In genomic region chr1:204523605-204524215, GRCh38 we compare ENCODE assay signal across 10 cellular contexts. TPM values are rescaled to one million over a fixed set of nuclear protein-coding genes. Genes with fewer than 3 reads are reported as not detected.
DNase-seq lines count a peak whose midpoint lies in the region; ATAC-seq and TF ChIP-seq lines count a peak whose summit lies in the region.
"Had no signal": no experiment of that assay in that cellular context is flagged by ENCODE, and none has a peak within 500 bp of the region (broad histone marks: within the 10 kb centered on the region; RNA-seq: fewer than 3 reads in every experiment).

No MANE protein-coding gene starts in this region.

- no peaks in the 10 kb centered on the region for H3K27me3 ChIP-seq in CD4-positive, CD25-positive, alpha-beta regulatory T cell (ENCODE audit: control insufficient read depth, insufficient read depth, low read length)
- H3K27me3 ChIP-seq in HCT116 (ENCODE audit: insufficient read depth, low read length): no peaks in the 10 kb centered on the region

- no peak for ATAC-seq in CD4-positive, CD25-positive, alpha-beta regulatory T cell (ENCODE audit: low read depth in 2 of 2)
- ATAC-seq in HCT116 (peak; percentile 80), memory B cell (ENCODE audit: low read depth) (no peak), GM21619 (IDR thresholded peaks at IDR 0.05; ENCODE audit: unreplicated experiment) (no peak)
- peak; percentile 12 for ATAC-seq in activated CD8-positive, alpha-beta T cell treated with anti-CD3 and anti-CD28 coated beads for 36 hours

- H3K4me1 ChIP-seq in CD4-positive, CD25-positive, alpha-beta regulatory T cell (ENCODE audit: control insufficient read depth, insufficient read depth, low read length, poor library complexity, severe bottlenecking): peaks cover 52% of the 10 kb centered on the region
- H3K4me1 ChIP-seq in HCT116 (ENCODE audit: control insufficient read depth in 1 of 2, insufficient read depth in 2 of 2, low read length in 2 of 2): peaks cover 2 to 20% of the 10 kb centered on the region in 2 experiments; a peak in 3 of 4 replicates

- no peaks in the 10 kb centered on the region for H4K20me1 ChIP-seq in HCT116 (ENCODE audit: insufficient read depth)

- DNase-seq in CD4-positive, CD25-positive, alpha-beta regulatory T cell: no peak
- peak; percentile 55 for DNase-seq in HCT116 (ENCODE audit: low read depth, low spot score)
- peak; percentile 52 for DNase-seq in activated CD8-positive, alpha-beta T cell treated with anti-CD3 and anti-CD28 coated beads for 36 hours
- no peak for DNase-seq in memory B cell (ENCODE audit: low spot score in 2 of 2)
- no peak for DNase-seq in dedifferentiated amniotic fluid mesenchymal stem cell (ENCODE audit: extremely low spot score)
- no peak for DNase-seq in NCI-H2081 (lab: John Stamatoyannopoulos, UW)
- no peak for DNase-seq in HT-29 (ENCODE audit: low spot score)
- DNase-seq: WERI-Rb-1 had no signal

- no peak for TF ChIP-seq POLR2A in HCT116 (IDR thresholded peaks at IDR 0.05; ENCODE audit: borderline replicate concordance, extremely low read depth, insufficient read depth, insufficient read length)

- CTCF ChIA-PET in HCT116 (lab: Charles Lee): interaction anchor here (1.2 to 1.5 kb wide), 2 partner anchors 43 to 283 kb away, joined by 3 to 4 read pairs; no protein-coding TSS in a partner anchor
- CTCF ChIA-PET in activated CD8-positive, alpha-beta T cell treated with anti-CD3 and anti-CD28 coated beads for 36 hours (lab: Charles Lee): interaction anchor here (1.5 to 2.0 kb wide), 2 partner anchors 42 to 283 kb away, joined by 4 to 6 read pairs; no protein-coding TSS in a partner anchor

- H3K4me1 Mint-ChIP-seq in CD4-positive, CD25-positive, alpha-beta regulatory T cell: peaks cover 11 to 72% (median 41%) of the 10 kb centered on the region in 4 donors
- peaks cover 55% of the 10 kb centered on the region for H3K4me1 Mint-ChIP-seq in activated CD8-positive, alpha-beta T cell treated with anti-CD3 and anti-CD28 coated beads for 36 hours (ENCODE audit: low read depth)
- peaks cover 43% of the 10 kb centered on the region for H3K4me1 Mint-ChIP-seq in memory B cell

- H3K4me3 Mint-ChIP-seq in CD4-positive, CD25-positive, alpha-beta regulatory T cell: peak overlapping the region in 3 of 4 donors; percentile 32 to 72 (median 64)
- H3K4me3 Mint-ChIP-seq in activated CD8-positive, alpha-beta T cell treated with anti-CD3 and anti-CD28 coated beads for 36 hours: no peak overlapping the region
- peak overlapping the region; percentile 64 for H3K4me3 Mint-ChIP-seq in memory B cell

- peak overlapping the region; percentile 23 for H3K27ac ChIP-seq in CD4-positive, CD25-positive, alpha-beta regulatory T cell (ENCODE audit: insufficient read depth, low read length, poor library complexity, severe bottlenecking)
- H3K27ac ChIP-seq in HCT116 (ENCODE audit: low read depth, low read length): peak overlapping the region; percentile 8; the same call in 1 of the 2 replicates

- POLR2A ChIA-PET in HCT116 (lab: Charles Lee): interaction anchor here (2.6 kb wide), 1 partner anchor 8 kb away, joined by 13 read pairs; the partner anchor contains the start of gene MDM4
- POLR2A ChIA-PET in activated CD8-positive, alpha-beta T cell treated with anti-CD3 and anti-CD28 coated beads for 36 hours (lab: Charles Lee): interaction anchor here (1.4 to 2.0 kb wide), 5 partner anchors 9 to 33 kb away, joined by 4 to 7 read pairs (median 7); no protein-coding TSS in a partner anchor

- peaks cover 76% of the 10 kb centered on the region for H3K79me2 ChIP-seq in HCT116 (ENCODE audit: insufficient read depth, low read length)

- peak overlapping the region; percentile 37 for H3K4me2 ChIP-seq in HCT116 (ENCODE audit: low read length)

- peaks cover 38% of the 10 kb centered on the region for H3K36me3 Mint-ChIP-seq in CD4-positive, CD25-positive, alpha-beta regulatory T cell
- H3K36me3 Mint-ChIP-seq in activated CD8-positive, alpha-beta T cell treated with anti-CD3 and anti-CD28 coated beads for 36 hours (ENCODE audit: low read depth): peaks cover 63% of the 10 kb centered on the region
- H3K36me3 Mint-ChIP-seq in memory B cell: peaks cover 37% of the 10 kb centered on the region

- H2AFZ ChIP-seq in HCT116 (ENCODE audit: low read depth, low read length, poor library complexity, severe bottlenecking): no peak overlapping the region

- no peaks in the 10 kb centered on the region for H3K9me2 ChIP-seq in HCT116 (ENCODE audit: insufficient read depth)

- H3K36me3 ChIP-seq in CD4-positive, CD25-positive, alpha-beta regulatory T cell (ENCODE audit: control insufficient read depth, insufficient read depth, low read length): peaks cover 49% of the 10 kb centered on the region
- peaks cover 14 to 59% of the 10 kb centered on the region in 2 experiments for H3K36me3 ChIP-seq in HCT116 (ENCODE audit: control insufficient read depth in 1 of 2, insufficient read depth in 2 of 2, low read length in 2 of 2)

- no peaks in the 10 kb centered on the region for H3K27me3 Mint-ChIP-seq in CD4-positive, CD25-positive, alpha-beta regulatory T cell
- no peaks in the 10 kb centered on the region for H3K27me3 Mint-ChIP-seq in activated CD8-positive, alpha-beta T cell treated with anti-CD3 and anti-CD28 coated beads for 36 hours
- H3K27me3 Mint-ChIP-seq in memory B cell: no peaks in the 10 kb centered on the region

- H3K9me3 ChIP-seq in CD4-positive, CD25-positive, alpha-beta regulatory T cell (ENCODE audit: control insufficient read depth in 2 of 2, low read length in 2 of 2): peaks cover 2 to 4% of the 10 kb centered on the region in 2 experiments
- H3K9me3 ChIP-seq in HCT116 (ENCODE audit: control insufficient read depth in 1 of 2, insufficient read depth in 1 of 2, low read depth in 1 of 2, low read length in 2 of 2): peaks cover 0 to 9% of the 10 kb centered on the region in 2 experiments; a peak in 1 of 4 replicates

- peak overlapping the region; percentile 84 to 92 (median 86) for H3K27ac Mint-ChIP-seq in CD4-positive, CD25-positive, alpha-beta regulatory T cell
- peak overlapping the region; percentile 78 for H3K27ac Mint-ChIP-seq in activated CD8-positive, alpha-beta T cell treated with anti-CD3 and anti-CD28 coated beads for 36 hours
- peak overlapping the region; percentile 80 for H3K27ac Mint-ChIP-seq in memory B cell

- no peak for TF ChIP-seq RAD21 in HCT116 (IDR thresholded peaks at IDR 0.05; ENCODE audit: low read depth)

- no peak overlapping the region for H3K4me3 ChIP-seq in CD4-positive, CD25-positive, alpha-beta regulatory T cell (ENCODE audit: low read depth, low read length)
- H3K4me3 ChIP-seq in HCT116 (replicated peaks in 1 of 2; ENCODE audit: low read depth in 1 of 2, low read length in 2 of 2): no peak overlapping the region
- H3K4me3 ChIP-seq: lung had no signal

- intact Hi-C loops in HCT116 (cut with micrococcal nuclease): no loop called here
- intact Hi-C loops in activated CD8-positive, alpha-beta T cell treated with anti-CD3 and anti-CD28 coated beads for 36 hours (cut with micrococcal nuclease): no loop called here

- no peak for TF ChIP-seq CTCF in HCT116 (IDR thresholded peaks at IDR 0.05 in 2 of 3, conservative IDR thresholded peaks at IDR 0.05 in 1 of 3; ENCODE audit: borderline replicate concordance in 1 of 3, insufficient read depth in 1 of 3, low read depth in 2 of 3, low read length in 2 of 3)
- TF ChIP-seq CTCF in activated CD8-positive, alpha-beta T cell treated with anti-CD3 and anti-CD28 coated beads for 36 hours (IDR thresholded peaks at IDR 0.05): no peak

- no TSS peak for BruUV-seq in HCT116 (replicated peaks; lab: Mats Ljungman, UMichigan)

- H3K9me3 Mint-ChIP-seq in CD4-positive, CD25-positive, alpha-beta regulatory T cell: peaks cover 0 to 8% (median 4%) of the 10 kb centered on the region in 7 donors
- peaks cover 10% of the 10 kb centered on the region for H3K9me3 Mint-ChIP-seq in activated CD8-positive, alpha-beta T cell treated with anti-CD3 and anti-CD28 coated beads for 36 hours
- H3K9me3 Mint-ChIP-seq in memory B cell: peaks cover 8% of the 10 kb centered on the region

- RAD21 ChIA-PET in HCT116 (lab: Charles Lee; ENCODE audit: low non-redundant PET in 1 of 2, low total read pairs in 2 of 2, uncharacterized antibody in 2 of 2, unreplicated experiment in 2 of 2): no interaction called here

- H3K9ac ChIP-seq in HCT116 (ENCODE audit: low read length): no peak overlapping the region

TF ChIP-seq in HCT116, 20 proteins besides CTCF, POLR2A, EP300 and RAD21 (continues in another document):
- TF ChIP-seq EGR1 (IDR thresholded peaks at IDR 0.05; ENCODE audit: low read depth) (no peak), SP1 (IDR thresholded peaks at IDR 0.05; ENCODE audit: low read depth) (peak; percentile 36)

RNA-seq across cellular contexts. Expression of gene MDM4, which starts 7.5 kb away (rescaled TPM):
- total RNA-seq in CD4-positive, CD25-positive, alpha-beta regulatory T cell: 263 TPM
- polyA plus RNA-seq in CD4-positive, CD25-positive, alpha-beta regulatory T cell: 10 to 100 TPM; 10.0 to 20.0 (median 11.3) TPM
- total RNA-seq in HCT116 (2021; ENCODE audit: unreplicated experiment): 79.5 TPM
- polyA plus RNA-seq in HCT116 (2012): 12.9 and 14.7 TPM in 2 replicates
- 10 to 100 TPM; 89.6 to 94.8 TPM for total RNA-seq in activated CD8-positive, alpha-beta T cell treated with anti-CD3 and anti-CD28 coated beads for 36 hours
- 18.5 and 19.4 TPM in 2 replicates for total RNA-seq in HT-29 (2014; rRNA removed; shearing (Covaris generic))

RNA-seq across cellular contexts. Expression of gene PIK3C2B, which starts 29.1 kb away (rescaled TPM):
- total RNA-seq in CD4-positive, CD25-positive, alpha-beta regulatory T cell: 39.5 TPM
- 1 to 10 TPM in 3 of 4 donors, under 1 TPM in 1; 0.90 to 2.2 (median 1.5) TPM for polyA plus RNA-seq in CD4-positive, CD25-positive, alpha-beta regulatory T cell
- 17.4 TPM for total RNA-seq in HCT116 (2021; ENCODE audit: unreplicated experiment)
- polyA plus RNA-seq in HCT116 (2012): 6.9 and 8.9 TPM in 2 replicates
- 10 to 100 TPM; 26.6 to 28.9 TPM for total RNA-seq in activated CD8-positive, alpha-beta T cell treated with anti-CD3 and anti-CD28 coated beads for 36 hours
- total RNA-seq in HT-29 (2014; rRNA removed; shearing (Covaris generic)): 55.3 and 55.4 TPM in 2 replicates

Comparison
In these comparisons a context has a peak if more than half of its experiments do, and no peak if none do; other contexts are left out.
1. ATAC-seq: peak in HCT116 (single experiment) and activated CD8-positive, alpha-beta T cell treated with anti-CD3 and anti-CD28 coated beads for 36 hours (single experiment); none in CD4-positive, CD25-positive, alpha-beta regulatory T cell (0 of 2), memory B cell (single experiment) and GM21619 (single experiment).
2. DNase-seq: peak in HCT116 (single experiment) and activated CD8-positive, alpha-beta T cell treated with anti-CD3 and anti-CD28 coated beads for 36 hours (single experiment); none in CD4-positive, CD25-positive, alpha-beta regulatory T cell (0 of 3), memory B cell (0 of 2), dedifferentiated amniotic fluid mesenchymal stem cell (single experiment), NCI-H2081 (0 of 2) and HT-29 (single experiment).
3. Peak in every context shown above with its lines, with median percentiles within 50 percentile points of each other: H3K27ac Mint-ChIP-seq.